20 cellular contexts compared by ENCODE assay signal in genomic region chrX:36336746-36337145, GRCh38.
"Had no signal": no experiment of that assay in that cellular context is flagged by ENCODE, and none has a peak within 500 bp of the region (broad histone marks: within the 10 kb centered on the region; RNA-seq: fewer than 3 reads in every experiment).

No MANE protein-coding gene starts in this region.

- FAIRE-seq: HTR-8/SVneo, K562, RCC 7860 had no signal

- ATAC-seq: K562, T-cell had no signal

- H3K4me3 ChIP-seq: K562 had no signal

- DNase-seq: Kasumi-1, MM.1S, NCI-H1105, NCI-H1436 treated with DMSO at 0.1 percent for 48 hours, NCI-H1694, NCI-H187 treated with DMSO at 0.1 percent for 48 hours, NCI-H2029 treated with DMSO at 0.1 percent for 48 hours, NCI-H2171 treated with DMSO at 0.1 percent for 48 hours, NCI-H345, NCI-H446 treated with DMSO at 0.1 percent for 48 hours, NCI-H510A treated with DMSO at 0.1 percent for 48 hours, NCI-H69, NCI-H774, Right ventricle myocardium superior, RPMI8226, SW 1271, T-cell had no signal
